In the genomic region with DNA sequence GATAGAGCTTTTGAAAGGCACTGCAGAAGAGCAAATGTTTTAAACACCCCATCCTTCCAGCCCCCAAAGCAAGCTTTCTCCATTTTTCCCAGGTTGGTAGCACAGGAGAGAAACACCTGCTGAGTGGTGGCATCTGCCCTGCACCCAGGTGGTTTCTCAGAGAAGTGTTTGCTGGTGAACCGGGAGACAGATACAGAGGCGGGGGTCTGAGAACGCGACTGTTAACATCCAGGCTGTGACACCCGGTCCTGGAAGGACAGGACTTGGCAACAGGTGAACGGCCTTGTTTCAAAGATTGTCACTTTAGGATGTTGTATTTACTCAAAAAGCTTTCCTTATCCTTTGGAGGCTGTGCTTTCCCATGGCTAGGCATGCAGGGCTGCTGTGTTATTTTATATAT, we compare ENCODE assay signal across 17 cellular contexts. TPM values are rescaled to one million over a fixed set of nuclear protein-coding genes. Genes with fewer than 3 reads are reported as not detected.
DNase-seq lines count a peak whose midpoint lies in the region; ATAC-seq, FAIRE-seq and TF ChIP-seq lines count a peak whose summit lies in the region.
"Had no signal": no experiment of that assay in that cellular context is flagged by ENCODE, and none has a peak within 500 bp of the region (broad histone marks: within the 10 kb centered on the region; RNA-seq: fewer than 3 reads in every experiment).

No MANE protein-coding gene starts in this region.

- DNase-seq in NCI-H1105 treated with DMSO at 0.1 percent for 48 hours (lab: John Stamatoyannopoulos, UW) = peak; percentile 11
- no peak for DNase-seq in NCI-H1105 (lab: John Stamatoyannopoulos, UW)
- DNase-seq in SK-N-SH = no peak
- peak; percentile 44 for DNase-seq in NCI-H69 (lab: John Stamatoyannopoulos, UW)
- peak; percentile 56 for DNase-seq in osteoblast (ENCODE audit: insufficient read length, low spot score, missing footprints)
- DNase-seq in small intestine = no peak
- DNase-seq: AML-193; CD8-positive, alpha-beta memory T cell; DMS79 treated with DMSO at 0.1 percent for 48 hours; EL; IMR-90 had no signal

- no peaks in the 10 kb centered on the region for H3K9me2 ChIP-seq in SK-N-SH

- H3K4me2 ChIP-seq in SK-N-SH = no peak overlapping the region
- no peak overlapping the region for H3K4me2 ChIP-seq in osteoblast (ENCODE audit: insufficient read depth, low read length)
- H3K4me2 ChIP-seq: BLaER1 had no signal

- TF ChIP-seq CTCF in SK-N-SH (IDR thresholded peaks at IDR 0.05) (no peak), osteoblast (IDR thresholded peaks at IDR 0.05; ENCODE audit: extremely low read depth, low read depth, low read length) (no peak)

- H3K9me3 ChIP-seq in SK-N-SH (no peaks in the 10 kb centered on the region), osteoblast (ENCODE audit: low read depth, low read length) (no peaks in the 10 kb centered on the region), small intestine (ENCODE audit: control insufficient read depth, low read depth) (no peaks in the 10 kb centered on the region)
- H3K9me3 ChIP-seq: BLaER1, HAP-1 had no signal

- no peaks in the 10 kb centered on the region for H3K79me2 ChIP-seq in SK-N-SH (ENCODE audit: insufficient read depth)
- no peaks in the 10 kb centered on the region for H3K79me2 ChIP-seq in osteoblast (ENCODE audit: insufficient read depth, low read length)

- H3K27me3 ChIP-seq in SK-N-SH (ENCODE audit: insufficient read depth) (no peaks in the 10 kb centered on the region), osteoblast (ENCODE audit: insufficient read depth, low read length) (peaks cover 34% of the 10 kb centered on the region), small intestine (ENCODE audit: control insufficient read depth in 2 of 2, insufficient read depth in 2 of 2, low read length in 2 of 2) (peaks cover 0 to 3% of the 10 kb centered on the region in 2 donors)
- H3K27me3 ChIP-seq: BLaER1 had no signal

- H4K20me1 ChIP-seq in SK-N-SH (ENCODE audit: insufficient read depth) = no peaks in the 10 kb centered on the region
- H4K20me1 ChIP-seq in osteoblast (ENCODE audit: insufficient read depth, low read length) = no peaks in the 10 kb centered on the region
- H4K20me1 ChIP-seq: BLaER1 had no signal

- 83% methylated on average over 6 of the region's 6 CpGs for WGBS in SK-N-SH (ENCODE audit: low lambda C conversion rate)
- WGBS in small intestine, 3 donors = 51 to 71% (median 59%) methylated on average over 6 of the region's 6 CpGs

- H3K36me3 ChIP-seq in SK-N-SH (replicated peaks in 1 of 2; ENCODE audit: control insufficient read depth in 1 of 2, insufficient read depth in 2 of 2, low read length in 1 of 2) (no peaks in the 10 kb centered on the region), osteoblast (ENCODE audit: insufficient read depth, low read length) (no peaks in the 10 kb centered on the region), small intestine (ENCODE audit: control insufficient read depth in 2 of 2, insufficient read depth in 2 of 2, low read length in 2 of 2) (no peaks in the 10 kb centered on the region)
- H3K36me3 ChIP-seq: HAP-1 had no signal

- POLR2A ChIA-PET in SK-N-SH (lab: Yijun Ruan, JAX) = interaction anchor here (1.3 kb wide), 1 partner anchor 14 kb away, joined by 3 read pairs; no protein-coding TSS in a partner anchor

- H3K4me3 ChIP-seq in SK-N-SH (ENCODE audit: low read depth in 2 of 2, low read length in 1 of 2) (no peak overlapping the region), osteoblast (ENCODE audit: insufficient read depth, low read length) (no peak overlapping the region), small intestine (ENCODE audit: low read depth in 1 of 2, low read length in 2 of 2) (no peak overlapping the region)
- H3K4me3 ChIP-seq: BLaER1, HAP-1 had no signal

- H3F3A ChIP-seq in SK-N-SH (replicated peaks; ENCODE audit: insufficient read depth) = no peaks in the 10 kb centered on the region

- H2AFZ ChIP-seq in SK-N-SH (ENCODE audit: low read depth) = no peak overlapping the region
- no peak overlapping the region for H2AFZ ChIP-seq in osteoblast (ENCODE audit: low read length)

- TF ChIP-seq EP300 in SK-N-SH (IDR thresholded peaks at IDR 0.05; ENCODE audit: borderline replicate concordance in 1 of 2, low read depth in 1 of 2, low read length in 1 of 2) = no peak

- no peak overlapping the region for H3K27ac ChIP-seq in SK-N-SH (ENCODE audit: low read depth in 2 of 2, low read length in 1 of 2)
- H3K27ac ChIP-seq in osteoblast (ENCODE audit: low read depth, low read length) = no peak overlapping the region
- no peak overlapping the region for H3K27ac ChIP-seq in small intestine (ENCODE audit: low read depth in 1 of 2, low read length in 1 of 2)
- H3K27ac ChIP-seq: BLaER1 had no signal

- CTCF ChIA-PET in SK-N-SH (lab: Yijun Ruan, JAX) = interaction anchor here (0.6 to 3.4 kb wide), 6 partner anchors 12 to 299 kb away, joined by 3 to 11 read pairs (median 3); no protein-coding TSS in a partner anchor

- no peak for FAIRE-seq in small intestine (lab: Jason Lieb, UNC)
- FAIRE-seq: G401.6, H1 had no signal

- no peak overlapping the region for H3K9ac ChIP-seq in SK-N-SH
- H3K9ac ChIP-seq: BLaER1 had no signal

- TF ChIP-seq RAD21 in SK-N-SH (IDR thresholded peaks at IDR 0.05; ENCODE audit: low read length) = no peak

- no peak for ATAC-seq in SK-N-SH treated with all-trans-retinoic acid at 6 μM for 48 hours
- no peak for ATAC-seq in GM19328 (IDR thresholded peaks at IDR 0.05; ENCODE audit: unreplicated experiment)

- H3K4me1 ChIP-seq in SK-N-SH (ENCODE audit: control insufficient read depth in 1 of 2, insufficient read depth in 2 of 2, low read depth in 1 of 2, low read length in 1 of 2) = peaks cover 0 to 26% of the 10 kb centered on the region in 2 experiments; a peak in 1 of 4 replicates
- H3K4me1 ChIP-seq in osteoblast (ENCODE audit: insufficient read depth, low read length) = no peaks in the 10 kb centered on the region
- H3K4me1 ChIP-seq in small intestine (ENCODE audit: control insufficient read depth in 2 of 2, insufficient read depth in 1 of 2, low read depth in 1 of 2, low read length in 1 of 2) = peaks cover 0 to 3% of the 10 kb centered on the region in 2 donors
- H3K4me1 ChIP-seq: HAP-1 had no signal

TF ChIP-seq in SK-N-SH, 30 proteins besides CTCF, POLR2A, EP300 and RAD21:
- no peak for TF ChIP-seq TCF12 (IDR thresholded peaks at IDR 0.05)
- TF ChIP-seq FOXJ3 (CRISPR knock-in tag; IDR thresholded peaks at IDR 0.05) = no peak
- no peak for TF ChIP-seq SMC3 (IDR thresholded peaks at IDR 0.05; ENCODE audit: low read depth, low read length)
- no peak for TF ChIP-seq ELF1 (IDR thresholded peaks at IDR 0.05)
- 0 out of 2 replicates have a peak, but pooled peaks have one; percentile 6 for TF ChIP-seq MXI1 (IDR thresholded peaks at IDR 0.05; ENCODE audit: low read depth, low read length)

TF ChIP-seq in SK-N-SH treated with all-trans-retinoic acid at 6 μM for 48 hours, 23 proteins besides CTCF, POLR2A, EP300 and RAD21 (continues in another document):
- TF ChIP-seq TSHZ2 (CRISPR knock-in tag; IDR thresholded peaks at IDR 0.05) = no peak
- TF ChIP-seq ISL1 (CRISPR knock-in tag; IDR thresholded peaks at IDR 0.05) = no peak
- TF ChIP-seq CREB5 (CRISPR knock-in tag; IDR thresholded peaks at IDR 0.05; ENCODE audit: low read depth) = no peak
- TF ChIP-seq OSR1 (CRISPR knock-in tag; IDR thresholded peaks at IDR 0.05) = no peak

RNA-seq across cellular contexts. Expression of gene MMAB, which starts 18.5 kb away (rescaled TPM):
- polyA plus RNA-seq in SK-N-SH (2012; rRNA removed) = 14.8 and 15.9 TPM in 2 replicates
- 11.7 and 14.3 TPM in 2 replicates for polyA plus RNA-seq in SK-N-SH (2012; cell fraction: cytosol; rRNA removed)
- polyA plus RNA-seq in SK-N-SH (2012; cell fraction: nucleus; rRNA removed) = 18.6 and 20.3 TPM in 2 replicates
- 34.4 and 35.7 TPM in 2 replicates for total RNA-seq in osteoblast
- polyA plus RNA-seq in small intestine = 10 to 100 TPM; 23.9 to 95.9 (median 30.5) TPM

RNA-seq across cellular contexts. Expression of gene MVK, which starts 18.8 kb away (rescaled TPM):
- polyA plus RNA-seq in SK-N-SH (2012; rRNA removed) = 6.3 and 7.0 TPM in 2 replicates
- 2.8 and 5.3 TPM in 2 replicates for polyA plus RNA-seq in SK-N-SH (2012; cell fraction: cytosol; rRNA removed)
- polyA plus RNA-seq in SK-N-SH (2012; cell fraction: nucleus; rRNA removed) = 9.3 and 10.3 TPM in 2 replicates
- 31.1 and 31.2 TPM in 2 replicates for total RNA-seq in osteoblast
- 10 to 100 TPM; 15.1 to 36.4 (median 17.0) TPM for polyA plus RNA-seq in small intestine

Comparison
In these comparisons a context has a peak if more than half of its experiments do, and no peak if none do; other contexts are left out.
1. DNase-seq: peak in NCI-H1105 treated with DMSO at 0.1 percent for 48 hours (single experiment), NCI-H69 (single experiment) and osteoblast (single experiment); none in NCI-H1105 (single experiment), SK-N-SH (single experiment) and small intestine (single experiment).